In genomic region chr1:223329664-223330420, GRCh38 we compare ENCODE assay signal across 30 cellular contexts.
"Had no signal": no experiment of that assay in that cellular context is flagged by ENCODE, and none has a peak within 500 bp of the region (broad histone marks: within the 10 kb centered on the region; RNA-seq: fewer than 3 reads in every experiment).

No MANE protein-coding gene starts in this region.

- H3K9me3 ChIP-seq: Peyer's patch, SJSA1, SK-N-SH had no signal

- H3K27ac ChIP-seq: brain microvascular endothelial cell, cardiac muscle cell, Peyer's patch, SJSA1 had no signal

- H3K4me3 ChIP-seq: cardiac muscle cell, Peyer's patch, SJSA1 had no signal

- FAIRE-seq: TTC549 had no signal

- H3K36me3 ChIP-seq: brain microvascular endothelial cell, cardiac muscle cell, Peyer's patch, SJSA1 had no signal

- DNase-seq: activated CD4-positive, alpha-beta memory T cell treated with anti-CD3 and anti-CD28 coated beads for 36 hours; activated CD4-positive, alpha-beta T cell treated with anti-CD3 and anti-CD28 coated beads for 4 hours; activated CD4-positive, alpha-beta T cell treated with anti-CD3 and anti-CD28 coated beads, Interleukin-2, amount 50 U/mL, for 1 hour; activated CD4-positive, CD25-positive, alpha-beta regulatory T cell treated with anti-CD3 and anti-CD28 coated beads, Interleukin-2, amount 50 U/mL, for 72 hours; activated CD8-positive, alpha-beta memory T cell treated with anti-CD3 and anti-CD28 coated beads, Interleukin-2, amount 50 U/mL, for 4 hours; activated effector memory CD4-positive, alpha-beta T cell treated with Interleukin-2 at 50 U/mL for 16 hours; activated naive CD4-positive, alpha-beta T cell treated with anti-CD3 and anti-CD28 coated beads, Interleukin-2, amount 10 ng/mL, durations not matched to agents 7 days and 5 days; activated naive CD8-positive, alpha-beta T cell treated with anti-CD3 and anti-CD28 coated beads, Interleukin-2, amount 50 U/mL, for 24 hours; activated T-cell treated with anti-CD3 and anti-CD28 coated beads for 4 hours; activated T-cell treated with anti-CD3 and anti-CD28 coated beads, Interleukin-2, amount 50 U/mL, for 48 hours; anterior cingulate cortex; brain microvascular endothelial cell; NCI-H1105; NCI-H1417 treated with DMSO at 0.1 percent for 48 hours; NCI-H1694; NCI-H1930; NCI-H2081 treated with DMSO at 0.1 percent for 48 hours; NCI-H510A; NCI-H526; NCI-H748 treated with DMSO at 0.1 percent for 48 hours; NK-92 treated with Interleukin-12 subunit alpha and Interleukin-12 subunit beta, amount 100 ng/mL, for 24 hours; PC-3; Peyer's patch; RPMI8226; SHP77 treated with DMSO at 0.1 percent for 48 hours; SK-N-SH had no signal

- H3K9ac ChIP-seq: SK-N-SH had no signal

- ATAC-seq: activated naive CD8-positive, alpha-beta T cell treated with anti-CD3 and anti-CD28 coated beads, Interleukin-2, amount 50 U/mL, for 24 hours; PC-3; WTC11 had no signal

- H3K27me3 ChIP-seq: brain microvascular endothelial cell, cardiac muscle cell, Peyer's patch had no signal

- H3K4me1 ChIP-seq: Peyer's patch had no signal

- H3K4me2 ChIP-seq: SK-N-SH had no signal
